1 cellular context compared by ENCODE assay signal in genomic region chr5:177005619-177006264, GRCh38.
TF ChIP-seq lines count a peak whose summit lies in the region.

No MANE protein-coding gene starts in this region.

TF ChIP-seq in HepG2, 621 proteins besides CTCF, POLR2A, EP300 and RAD21 (continued from another document and continues in another):
- TF ChIP-seq ZNF543 (CRISPR knock-in tag; IDR thresholded peaks at IDR 0.05) = no peak
- TF ChIP-seq ZNF570 (CRISPR knock-in tag; IDR thresholded peaks at IDR 0.05; ENCODE audit: borderline replicate concordance) = no peak; the same call in 1 of the 2 replicates
- no peak for TF ChIP-seq ZFP1 (CRISPR knock-in tag; IDR thresholded peaks at IDR 0.05)
- peak; percentile 4; the same call in 1 of the 2 replicates for TF ChIP-seq KDM2A (CRISPR knock-in tag; IDR thresholded peaks at IDR 0.05; ENCODE audit: borderline replicate concordance, low read depth)
- TF ChIP-seq PBX3 (CRISPR knock-in tag; IDR thresholded peaks at IDR 0.05; ENCODE audit: borderline replicate concordance) = no peak
- TF ChIP-seq ZBTB39 (CRISPR knock-in tag; IDR thresholded peaks at IDR 0.05) = no peak
- no peak for TF ChIP-seq EEA1 (CRISPR knock-in tag; IDR thresholded peaks at IDR 0.05; ENCODE audit: borderline replicate concordance)
- no peak for TF ChIP-seq STAT5B (CRISPR knock-in tag; IDR thresholded peaks at IDR 0.05)
- TF ChIP-seq MTA1 (CRISPR knock-in tag; IDR thresholded peaks at IDR 0.05; ENCODE audit: borderline replicate concordance) = 0 out of 2 replicates have a peak, but pooled peaks have one; percentile 1
- peak; percentile 13; the same call in 1 of the 2 replicates for TF ChIP-seq KDM5A (IDR thresholded peaks at IDR 0.05; ENCODE audit: borderline replicate concordance, low read length)
- TF ChIP-seq ZFP90 (CRISPR knock-in tag; IDR thresholded peaks at IDR 0.05; ENCODE audit: borderline replicate concordance) = no peak
- no peak for TF ChIP-seq ZNF772 (CRISPR knock-in tag; IDR thresholded peaks at IDR 0.05)
- TF ChIP-seq ZNF75D (CRISPR knock-in tag; IDR thresholded peaks at IDR 0.05; ENCODE audit: borderline replicate concordance) = no peak
- no peak for TF ChIP-seq ZNF569 (CRISPR knock-in tag; IDR thresholded peaks at IDR 0.05; ENCODE audit: borderline replicate concordance)
- TF ChIP-seq AGO2 (optimal IDR thresholded peaks at IDR 0.05; ENCODE audit: low read depth, low read length) = peak; percentile 86
- TF ChIP-seq ELF4 (CRISPR knock-in tag; IDR thresholded peaks at IDR 0.05; ENCODE audit: borderline replicate concordance) = no peak
- TF ChIP-seq MLX (CRISPR knock-in tag; IDR thresholded peaks at IDR 0.05) = no peak
- TF ChIP-seq CBX1 (IDR thresholded peaks at IDR 0.05; ENCODE audit: low read depth) = no peak
- 0 out of 2 replicates have a peak, but pooled peaks have one; percentile 16 for TF ChIP-seq ZC3H13 (CRISPR knock-in tag; IDR thresholded peaks at IDR 0.05)
- no peak for TF ChIP-seq MLXIP (CRISPR knock-in tag; IDR thresholded peaks at IDR 0.05; ENCODE audit: borderline replicate concordance)
- TF ChIP-seq ZNF547 (CRISPR knock-in tag; IDR thresholded peaks at IDR 0.05) = 0 out of 2 replicates have a peak, but pooled peaks have one; percentile 14
- TF ChIP-seq ZNF253 (CRISPR knock-in tag; IDR thresholded peaks at IDR 0.05; ENCODE audit: borderline replicate concordance) = no peak
- no peak for TF ChIP-seq ZNF556 (CRISPR knock-in tag; IDR thresholded peaks at IDR 0.05; ENCODE audit: borderline replicate concordance)
- no peak for TF ChIP-seq ZNF580 (CRISPR knock-in tag; IDR thresholded peaks at IDR 0.05; ENCODE audit: borderline replicate concordance, low read depth)
- no peak for TF ChIP-seq PTBP1 (IDR thresholded peaks at IDR 0.05; ENCODE audit: low read depth, low read length, poor library complexity, severe bottlenecking)
- TF ChIP-seq ZFP62 (CRISPR knock-in tag; IDR thresholded peaks at IDR 0.05) = no peak
- no peak for TF ChIP-seq TEF (CRISPR knock-in tag; IDR thresholded peaks at IDR 0.05)
- no peak for TF ChIP-seq RFXANK (CRISPR knock-in tag; IDR thresholded peaks at IDR 0.05)
- TF ChIP-seq ZBTB10 (CRISPR knock-in tag; IDR thresholded peaks at IDR 0.05; ENCODE audit: borderline replicate concordance) = 0 out of 2 replicates have a peak, but pooled peaks have one; percentile 4
- TF ChIP-seq SRY (CRISPR knock-in tag; IDR thresholded peaks at IDR 0.05) = peak; percentile 54; the same call in 1 of the 2 replicates
- TF ChIP-seq NFAT5 (CRISPR knock-in tag; IDR thresholded peaks at IDR 0.05) = no peak
- no peak for TF ChIP-seq NCOA5 (CRISPR knock-in tag; IDR thresholded peaks at IDR 0.05)
- no peak for TF ChIP-seq MIXL1 (CRISPR knock-in tag; IDR thresholded peaks at IDR 0.05)
- no peak for TF ChIP-seq KAT2B (IDR thresholded peaks at IDR 0.05; ENCODE audit: borderline replicate concordance, low read depth, low read length)
- TF ChIP-seq ZNF720 (CRISPR knock-in tag; IDR thresholded peaks at IDR 0.05) = no peak
- no peak for TF ChIP-seq CHD2 (IDR thresholded peaks at IDR 0.05; ENCODE audit: low read depth, low read length)
- no peak for TF ChIP-seq HMGA1 (CRISPR knock-in tag; conservative IDR thresholded peaks at IDR 0.05)
- TF ChIP-seq MIER3 (CRISPR knock-in tag; IDR thresholded peaks at IDR 0.05; ENCODE audit: borderline replicate concordance) = no peak
- TF ChIP-seq DNMT3B (CRISPR knock-in tag; conservative IDR thresholded peaks at IDR 0.05) = 0 out of 2 replicates have a peak, but pooled peaks have one; percentile 14
- no peak for TF ChIP-seq PRMT3 (CRISPR knock-in tag; IDR thresholded peaks at IDR 0.05; ENCODE audit: borderline replicate concordance, low read depth)
- TF ChIP-seq POLR2AphosphoS5 (IDR thresholded peaks at IDR 0.05; ENCODE audit: low read depth, low read length) = no peak
- no peak for TF ChIP-seq ZUFSP (CRISPR knock-in tag; IDR thresholded peaks at IDR 0.05; ENCODE audit: borderline replicate concordance)
- TF ChIP-seq MEIS2 (CRISPR knock-in tag; IDR thresholded peaks at IDR 0.05) = no peak
- TF ChIP-seq ZNF333 (CRISPR knock-in tag; IDR thresholded peaks at IDR 0.05; ENCODE audit: borderline replicate concordance) = no peak
- TF ChIP-seq E2F2 (CRISPR knock-in tag; IDR thresholded peaks at IDR 0.05; ENCODE audit: borderline replicate concordance) = no peak
